ENCODE assay signal across 22 cellular contexts in the genomic region with DNA sequence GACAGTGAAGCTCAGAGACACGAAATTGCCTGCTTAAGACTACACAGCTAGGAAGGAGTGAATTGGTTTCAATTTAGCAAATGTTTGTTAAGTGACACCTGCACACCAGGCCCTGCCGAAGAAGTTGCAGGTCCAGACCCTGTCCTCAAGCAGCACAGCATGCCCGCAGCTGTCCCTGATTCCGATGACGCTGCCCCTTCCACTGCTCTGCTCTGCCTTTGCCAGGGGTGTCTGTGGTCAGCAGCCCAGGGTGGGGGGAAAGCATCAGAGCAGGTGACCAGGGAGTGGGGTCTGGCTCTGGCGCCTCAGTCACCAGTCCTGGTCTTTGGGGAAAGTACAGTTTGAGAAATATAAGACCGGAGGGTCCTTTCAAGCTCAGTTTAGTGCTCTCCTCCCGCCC. TPM values are rescaled to one million over a fixed set of nuclear protein-coding genes. Genes with fewer than 3 reads are reported as not detected.
"Had no signal": no experiment of that assay in that cellular context is flagged by ENCODE, and none has a peak within 500 bp of the region (broad histone marks: within the 10 kb centered on the region; RNA-seq: fewer than 3 reads in every experiment).

No MANE protein-coding gene starts in this region.

- H3K4me2 ChIP-seq: smooth muscle cell had no signal

- H3K4me3 ChIP-seq: colonic mucosa, heart left ventricle, lung, smooth muscle cell, tibial artery, upper lobe of right lung, vagina had no signal

- H3K36me3 Mint-ChIP-seq: naive thymus-derived CD4-positive, alpha-beta T cell had no signal

- H3K4me1 ChIP-seq: colonic mucosa, upper lobe of right lung, vagina had no signal

- H3K9me3 Mint-ChIP-seq: naive thymus-derived CD4-positive, alpha-beta T cell; nephron progenitor cell had no signal

- H3K9me3 ChIP-seq: colonic mucosa, heart left ventricle, neutrophil, tibial artery, upper lobe of right lung, vagina had no signal

- DNase-seq: colonic mucosa; dermis blood vessel endothelial cell; erythroblast; foreskin melanocyte; heart left ventricle; hippocampal formation; left colon; left ventricle myocardium superior; mesenchymal stem cell; naive thymus-derived CD4-positive, alpha-beta T cell; nephron progenitor cell; posterior cingulate gyrus; right cardiac atrium; stimulated activated CD4-positive, alpha-beta T cell treated with anti-CD3 and anti-CD28 coated beads, Interleukin-2, amount 100 ng/mL, for 48 hours; stimulated activated naive CD8-positive, alpha-beta T cell treated with anti-CD3 and anti-CD28 coated beads, Interleukin-15, Interleukin-2, amounts not matched to agents 100 U/mL and 50 U/mL, for 24 hours; tibial artery; upper lobe of right lung had no signal

- H3K4me1 Mint-ChIP-seq: naive thymus-derived CD4-positive, alpha-beta T cell had no signal

- H3K27me3 ChIP-seq: colonic mucosa, heart left ventricle, tibial artery, upper lobe of right lung, vagina had no signal

- ATAC-seq: left colon; left ventricle myocardium superior; naive thymus-derived CD4-positive, alpha-beta T cell; right cardiac atrium; stimulated activated naive CD8-positive, alpha-beta T cell treated with anti-CD3 and anti-CD28 coated beads, Interleukin-15, Interleukin-2, amounts not matched to agents 100 U/mL and 50 U/mL, for 24 hours; upper lobe of right lung had no signal

- H3K36me3 ChIP-seq: colonic mucosa, heart left ventricle, neutrophil, tibial artery, upper lobe of right lung, vagina had no signal

- H3K27ac ChIP-seq: colonic mucosa, neutrophil, upper lobe of right lung, vagina had no signal

- H3K27ac Mint-ChIP-seq: naive thymus-derived CD4-positive, alpha-beta T cell; nephron progenitor cell had no signal

- H3K4me3 Mint-ChIP-seq: naive thymus-derived CD4-positive, alpha-beta T cell; nephron progenitor cell had no signal

RNA-seq across cellular contexts. Expression of a gene that starts 40.0 kb away (rescaled TPM):
- total RNA-seq: dermis blood vessel endothelial cell, osteoblast had no signal
- polyA plus RNA-seq: naive thymus-derived CD4-positive, alpha-beta T cell had no signal
